ENCODE assay signal across 14 cellular contexts in genomic region chr11:66996609-66997273, GRCh38. TPM values are rescaled to one million over a fixed set of nuclear protein-coding genes. Genes with fewer than 3 reads are reported as not detected.
DNase-seq lines count a peak whose midpoint lies in the region; ATAC-seq and TF ChIP-seq lines count a peak whose summit lies in the region.
"Had no signal": no experiment of that assay in that cellular context is flagged by ENCODE, and none has a peak within 500 bp of the region (broad histone marks: within the 10 kb centered on the region; RNA-seq: fewer than 3 reads in every experiment).

No MANE protein-coding gene starts in this region.

- no peak overlapping the region for H3K4me3 Mint-ChIP-seq in stimulated activated naive B cell treated with anti-CD40 and anti-IgM and Interleukin-4, amounts not matched to agents 10 μg/mL and 1 μg/mL and 100 μg/mL, for 72 hours

- H3K9me3 ChIP-seq in AG04450 (ENCODE audit: control insufficient read depth, insufficient read depth, low read length) (no peaks in the 10 kb centered on the region), mesenchymal stem cell (ENCODE audit: control insufficient read depth, low read length) (no peaks in the 10 kb centered on the region)

- peaks cover 2% of the 10 kb centered on the region for H3K4me1 ChIP-seq in mesenchymal stem cell (ENCODE audit: control insufficient read depth, insufficient read depth, low read depth, low read length)

- H3K4me3 ChIP-seq in AG04450 (ENCODE audit: low read depth, low read length) (no peak overlapping the region), mesenchymal stem cell (ENCODE audit: insufficient read depth in 1 of 2, low read depth in 1 of 2, low read length in 2 of 2) (no peak overlapping the region)

- H3K4me2 ChIP-seq in mesenchymal stem cell (ENCODE audit: low read length, poor library complexity, severe bottlenecking) = no peak overlapping the region

- H2AFZ ChIP-seq in mesenchymal stem cell (ENCODE audit: low read depth, low read length) = no peak overlapping the region

- no peak overlapping the region for H3K23ac ChIP-seq in mesenchymal stem cell (ENCODE audit: low read length in 2 of 2)

- H3K4ac ChIP-seq in mesenchymal stem cell (ENCODE audit: low read depth in 1 of 2, low read length in 2 of 2) = no peak overlapping the region

- peak overlapping the region in 1 of 2 experiments; percentile 78 for H2BK12ac ChIP-seq in mesenchymal stem cell (ENCODE audit: low read length in 2 of 2)

- H4K91ac ChIP-seq in mesenchymal stem cell (ENCODE audit: low read length) = no peak overlapping the region

- H3K79me1 ChIP-seq in mesenchymal stem cell (replicated peaks; ENCODE audit: low read length, poor library complexity, severe bottlenecking) = no peaks in the 10 kb centered on the region

- WGBS in mesenchymal stem cell = 56% methylated on average over 8 of the region's 8 CpGs

- H2BK120ac ChIP-seq in mesenchymal stem cell (ENCODE audit: low read depth, low read length) = no peak overlapping the region

- TF ChIP-seq CTCF in AG04450 (IDR thresholded peaks at IDR 0.05; ENCODE audit: low read depth, low read length) = no peak

- no peak overlapping the region for H2BK15ac ChIP-seq in mesenchymal stem cell (ENCODE audit: low read depth, poor library complexity, severe bottlenecking)

- H3K27ac Mint-ChIP-seq in stimulated activated naive B cell treated with anti-CD40 and anti-IgM and Interleukin-4, amounts not matched to agents 10 μg/mL and 1 μg/mL and 100 μg/mL, for 72 hours = no peak overlapping the region

- H3K9ac ChIP-seq in mesenchymal stem cell (ENCODE audit: low read length) = no peak overlapping the region

- no peaks in the 10 kb centered on the region for H3K4me1 Mint-ChIP-seq in stimulated activated naive B cell treated with anti-CD40 and anti-IgM and Interleukin-4, amounts not matched to agents 10 μg/mL and 1 μg/mL and 100 μg/mL, for 72 hours

- H3K27ac ChIP-seq in AG04450 (ENCODE audit: low read depth, low read length) = peak overlapping the region; percentile 39
- H3K27ac ChIP-seq in mesenchymal stem cell (ENCODE audit: low read length, poor library complexity, severe bottlenecking) = no peak overlapping the region

- H3K18ac ChIP-seq in mesenchymal stem cell (ENCODE audit: low read depth in 1 of 2, low read length in 2 of 2) = peak overlapping the region; percentile 49 to 58

- H4K8ac ChIP-seq in mesenchymal stem cell (ENCODE audit: low read length) = peak overlapping the region; percentile 76

- no peaks in the 10 kb centered on the region for H3K36me3 ChIP-seq in mesenchymal stem cell (ENCODE audit: control insufficient read depth in 1 of 2, insufficient read depth in 2 of 2, low read depth in 1 of 2, low read length in 2 of 2)

- ATAC-seq in HG02870 (IDR thresholded peaks at IDR 0.05; ENCODE audit: unreplicated experiment) = no peak
- no peak for ATAC-seq in stimulated activated naive B cell treated with anti-CD40 and anti-IgM and Interleukin-4, amounts not matched to agents 10 μg/mL and 1 μg/mL and 100 μg/mL, for 72 hours (replicated peaks)

- CTCF ChIA-PET in AG04450 (lab: Charles Lee) = interaction anchor here (0.8 kb wide), 1 partner anchor 25 kb away, joined by 3 read pairs; no protein-coding TSS in a partner anchor

- no peak overlapping the region for H2AK5ac ChIP-seq in mesenchymal stem cell (ENCODE audit: low read length, severe bottlenecking)

- H2BK5ac ChIP-seq in mesenchymal stem cell (ENCODE audit: low read depth, low read length, poor library complexity, severe bottlenecking) = no peak overlapping the region

- H3K9me3 Mint-ChIP-seq in stimulated activated naive B cell treated with anti-CD40 and anti-IgM and Interleukin-4, amounts not matched to agents 10 μg/mL and 1 μg/mL and 100 μg/mL, for 72 hours = no peaks in the 10 kb centered on the region

- POLR2A ChIA-PET in AG04450 (lab: Yijun Ruan, JAX) = interaction anchor here (1.2 kb wide), 2 partner anchors 25 to 57 kb away, joined by 3 to 4 read pairs; no protein-coding TSS in a partner anchor

- peaks cover 19 to 34% of the 10 kb centered on the region in 2 donors for H3K27me3 Mint-ChIP-seq in stimulated activated naive B cell treated with anti-CD40 and anti-IgM and Interleukin-4, amounts not matched to agents 10 μg/mL and 1 μg/mL and 100 μg/mL, for 72 hours

- DNase-seq in AG04450 (ENCODE audit: low read depth, low spot score) (peak; percentile 24), HuH-7.5 (ENCODE audit: low spot score) (peak; percentile 100), fibroblast of gingiva (ENCODE audit: low read depth) (peak; percentile 20), mesenchymal stem cell (peak; percentile 82), hypothalamus (lab: John Stamatoyannopoulos, UW) (no peak), NCI-H1105 (lab: John Stamatoyannopoulos, UW) (no peak)
- no peak for DNase-seq in stimulated activated naive B cell treated with anti-CD40 and anti-IgM and Interleukin-4, amounts not matched to agents 10 μg/mL and 1 μg/mL and 100 μg/mL, for 72 hours
- DNase-seq: activated CD4-positive, alpha-beta T cell treated with anti-CD3 and anti-CD28 coated beads for 48 hours; C1 segment of cervical spinal cord; GF-D8; NCI-H2081 treated with DMSO at 0.1 percent for 48 hours; stimulated activated CD4-positive, alpha-beta T cell treated with anti-CD3 and anti-CD28 coated beads, Interleukin-4, amount 100 ng/mL, for 1 hour; stimulated activated naive CD4-positive, alpha-beta T cell had no signal

- no peak overlapping the region for H3K14ac ChIP-seq in mesenchymal stem cell (ENCODE audit: low read length in 2 of 2)

- H3K27me3 ChIP-seq in AG04450 (ENCODE audit: control insufficient read depth, insufficient read depth, low read length) (no peaks in the 10 kb centered on the region), mesenchymal stem cell (ENCODE audit: control insufficient read depth in 1 of 2, insufficient read depth in 1 of 2, low read length in 2 of 2) (no peaks in the 10 kb centered on the region)

- H3K36me3 Mint-ChIP-seq in stimulated activated naive B cell treated with anti-CD40 and anti-IgM and Interleukin-4, amounts not matched to agents 10 μg/mL and 1 μg/mL and 100 μg/mL, for 72 hours = no peaks in the 10 kb centered on the region

RNA-seq across cellular contexts. Expression of gene C11orf86, which starts 21.6 kb away (rescaled TPM):
- not detected in 2 replicates for polyA plus RNA-seq in AG04450 (2011; rRNA removed)
- polyA minus RNA-seq in AG04450 (2011; rRNA and poly(A)+ RNA removed) = not detected in 2 replicates
- polyA plus RNA-seq in mesenchymal stem cell (2013, experiment 1 of 2) = not detected
- not detected for polyA plus RNA-seq in mesenchymal stem cell (2013, experiment 2 of 2)

RNA-seq across cellular contexts. Expression of gene SYT12, which starts 26.2 kb away (rescaled TPM):
- 0.30 and 0.41 TPM in 2 replicates for polyA plus RNA-seq in AG04450 (2011; rRNA removed)
- 0.09 and 0.46 TPM in 2 replicates for polyA minus RNA-seq in AG04450 (2011; rRNA and poly(A)+ RNA removed)
- not detected for polyA plus RNA-seq in mesenchymal stem cell (2013, experiment 1 of 2)
- not detected for polyA plus RNA-seq in mesenchymal stem cell (2013, experiment 2 of 2)

RNA-seq across cellular contexts. Expression of gene PC, which starts 38.6 kb away (rescaled TPM):
- 12.1 and 12.6 TPM in 2 replicates for polyA plus RNA-seq in AG04450 (2011; rRNA removed)
- polyA minus RNA-seq in AG04450 (2011; rRNA and poly(A)+ RNA removed) = 22.1 and 23.8 TPM in 2 replicates
- polyA plus RNA-seq in mesenchymal stem cell (2013, experiment 1 of 2) = 4.4 TPM
- 4.5 TPM for polyA plus RNA-seq in mesenchymal stem cell (2013, experiment 2 of 2)

RNA-seq across cellular contexts. Expression of gene RHOD, which starts 59.9 kb away (rescaled TPM):
- polyA plus RNA-seq in AG04450 (2011; rRNA removed) = 12.9 and 16.9 TPM in 2 replicates
- 9.0 and 10.3 TPM in 2 replicates for polyA minus RNA-seq in AG04450 (2011; rRNA and poly(A)+ RNA removed)
- polyA plus RNA-seq in mesenchymal stem cell (2013, experiment 1 of 2) = 2.8 TPM
- polyA plus RNA-seq in mesenchymal stem cell (2013, experiment 2 of 2) = 2.7 TPM

Comparison
In these comparisons a context has a peak if more than half of its experiments do, and no peak if none do; other contexts are left out.
1. DNase-seq: peak in AG04450 (single experiment), HuH-7.5 (single experiment), fibroblast of gingiva (single experiment) and mesenchymal stem cell (single experiment); none in hypothalamus (0 of 51), stimulated activated naive B cell treated with anti-CD40 and anti-IgM and Interleukin-4, amounts not matched to agents 10 μg/mL and 1 μg/mL and 100 μg/mL, for 72 hours (single experiment) and NCI-H1105 (single experiment).